19 cellular contexts compared by ENCODE assay signal in genomic region chr3:13424111-13424844, GRCh38.
"Had no signal": no experiment of that assay in that cellular context is flagged by ENCODE, and none has a peak within 500 bp of the region (broad histone marks: within the 10 kb centered on the region; RNA-seq: fewer than 3 reads in every experiment).

No MANE protein-coding gene starts in this region.

- DNase-seq: activated CD4-positive, alpha-beta T cell treated with anti-CD3 and anti-CD28 coated beads, Interleukin-2, amount 50 U/mL, for 48 hours; activated effector memory CD4-positive, alpha-beta T cell treated with anti-CD3 and anti-CD28 coated beads, Interleukin-2, amount 50 U/mL, for 16 hours; activated T-cell treated with anti-CD3 and anti-CD28 coated beads, Interleukin-2, amount 50 U/mL, for 4 hours; adrenal gland; dorsolateral prefrontal cortex; endodermal cell; gastrocnemius medialis; heart right ventricle; left cardiac atrium; lower lobe of right lung; natural killer cell; posterior cingulate gyrus; retina; SJCRH30; stimulated activated CD4-positive, alpha-beta T cell treated with anti-CD3 and anti-CD28 coated beads, Interleukin-4, amount 100 ng/mL, for 1 hour; stimulated activated naive CD8-positive, alpha-beta T cell treated with anti-CD3 and anti-CD28 coated beads, Interleukin-15, Interleukin-2, amounts not matched to agents 100 U/mL and 50 U/mL, for 24 hours; transverse colon had no signal

- H3K27me3 ChIP-seq: adrenal gland, dorsolateral prefrontal cortex, gastrocnemius medialis, neutrophil, SJCRH30, transverse colon had no signal

- H3K9me3 ChIP-seq: adrenal gland, gastrocnemius medialis, heart right ventricle, lower lobe of right lung, neutrophil, SJCRH30, transverse colon had no signal

- H3K9me3 Mint-ChIP-seq: activated T-cell treated with anti-CD3 and anti-CD28 coated beads, Interleukin-2, amount 50 U/mL, for 4 hours; endodermal cell; natural killer cell had no signal

- H3K36me3 Mint-ChIP-seq: natural killer cell had no signal

- ATAC-seq: activated T-cell treated with anti-CD3 and anti-CD28 coated beads, Interleukin-2, amount 50 U/mL, for 4 hours; gastrocnemius medialis; heart right ventricle; left cardiac atrium; lower lobe of right lung; natural killer cell; stimulated activated naive CD8-positive, alpha-beta T cell treated with anti-CD3 and anti-CD28 coated beads, Interleukin-15, Interleukin-2, amounts not matched to agents 100 U/mL and 50 U/mL, for 24 hours had no signal

- H3K27ac Mint-ChIP-seq: endodermal cell had no signal

- H3K27ac ChIP-seq: adrenal gland, cardiac muscle cell, dorsolateral prefrontal cortex, gastrocnemius medialis, heart right ventricle, lower lobe of right lung, neutrophil, SJCRH30, transverse colon had no signal

- H3K36me3 ChIP-seq: adrenal gland, cardiac muscle cell, gastrocnemius medialis, heart right ventricle, lower lobe of right lung, neutrophil, SJCRH30, transverse colon had no signal

- H3K4me3 Mint-ChIP-seq: activated T-cell treated with anti-CD3 and anti-CD28 coated beads, Interleukin-2, amount 50 U/mL, for 4 hours; endodermal cell; natural killer cell had no signal

- H3K4me1 ChIP-seq: SJCRH30 had no signal

- H3K4me3 ChIP-seq: adrenal gland, cardiac muscle cell, dorsolateral prefrontal cortex, gastrocnemius medialis, heart right ventricle, lower lobe of right lung, SJCRH30, transverse colon had no signal
